Comparison of ENCODE assay signal across 28 cellular contexts in genomic region chr12:104374806-104375205, GRCh38.
"Had no signal": no experiment of that assay in that cellular context is flagged by ENCODE, and none has a peak within 500 bp of the region (broad histone marks: within the 10 kb centered on the region; RNA-seq: fewer than 3 reads in every experiment).

No MANE protein-coding gene starts in this region.

- H3K27ac Mint-ChIP-seq: mesothelial cell of epicardium; naive B cell; natural killer cell; nephron progenitor cell; neural progenitor cell; progenitor cell of endocrine pancreas; stimulated activated memory B cell treated with anti-CD40 and anti-IgM and Interleukin-4, amounts not matched to agents 10 μg/mL and 1 μg/mL and 100 μg/mL, for 72 hours; stimulated activated naive CD8-positive, alpha-beta T cell treated with anti-CD3 and anti-CD28 coated beads, Interleukin-15, amount 100 ng/mL, for 72 hours; type B pancreatic cell had no signal

- DNase-seq: kidney glomerular epithelial cell; left cardiac atrium; left lung; lower lobe of right lung; mammary epithelial cell; mesendoderm; naive B cell; natural killer cell; nephron progenitor cell; ovary; right lobe of liver; stimulated activated CD4-positive, alpha-beta T cell treated with anti-CD3 and anti-CD28 coated beads, Interleukin-1b, Interleukin-23, amount 100 ng/mL, for 48 hours; stimulated activated CD4-positive, alpha-beta T cell treated with anti-CD3 and anti-CD28 coated beads, Interleukin-2, amount 100 ng/mL, for 48 hours; stimulated activated CD4-positive, alpha-beta T cell treated with anti-CD3 and anti-CD28 coated beads, Interleukin-4, amount 100 ng/mL, for 4 hours; stimulated activated CD8-positive, alpha-beta memory T cell treated with anti-CD3 and anti-CD28 coated beads, Interleukin-4, amount 100 ng/mL, for 48 hours; stimulated activated naive CD4-positive, alpha-beta T cell treated with Interleukin-2 at 50 U/mL for 16 hours; stimulated activated naive CD8-positive, alpha-beta T cell treated with anti-CD3 and anti-CD28 coated beads, Interleukin-15, amount 100 ng/mL, for 72 hours; substantia nigra; uterus had no signal

- H3K4me2 ChIP-seq: neural progenitor cell, smooth muscle cell had no signal

- H3K4me1 Mint-ChIP-seq: mesothelial cell of epicardium, nephron progenitor cell had no signal

- H3K9ac ChIP-seq: neural progenitor cell had no signal

- ATAC-seq: left cardiac atrium; left lung; lower lobe of right lung; natural killer cell; right lobe of liver; stimulated activated memory B cell treated with anti-CD40 and anti-IgM and Interleukin-4, amounts not matched to agents 10 μg/mL and 1 μg/mL and 100 μg/mL, for 72 hours; stimulated activated naive CD8-positive, alpha-beta T cell treated with anti-CD3 and anti-CD28 coated beads, Interleukin-15, amount 100 ng/mL, for 72 hours had no signal

- H3K9me3 ChIP-seq: ovary had no signal

- H3K27me3 Mint-ChIP-seq: stimulated activated memory B cell treated with anti-CD40 and anti-IgM and Interleukin-4, amounts not matched to agents 10 μg/mL and 1 μg/mL and 100 μg/mL, for 72 hours; stimulated activated naive CD8-positive, alpha-beta T cell treated with anti-CD3 and anti-CD28 coated beads, Interleukin-15, amount 100 ng/mL, for 72 hours; type B pancreatic cell had no signal

- FAIRE-seq: keratinocyte had no signal

- H3K27me3 ChIP-seq: left lung, neural progenitor cell, ovary, right atrium auricular region, right lobe of liver, tibial nerve, uterus had no signal

- H3K36me3 ChIP-seq: left lung, lower lobe of right lung, neural progenitor cell, ovary, right atrium auricular region, right lobe of liver, tibial nerve, uterus had no signal

- H3K9me3 Mint-ChIP-seq: stimulated activated memory B cell treated with anti-CD40 and anti-IgM and Interleukin-4, amounts not matched to agents 10 μg/mL and 1 μg/mL and 100 μg/mL, for 72 hours; stimulated activated naive CD8-positive, alpha-beta T cell treated with anti-CD3 and anti-CD28 coated beads, Interleukin-15, amount 100 ng/mL, for 72 hours; type B pancreatic cell had no signal

- H2AFZ ChIP-seq: neural progenitor cell had no signal

- H3K4me1 ChIP-seq: left lung, lower lobe of right lung, right atrium auricular region, right lobe of liver, tibial nerve, uterus had no signal

- H3K36me3 Mint-ChIP-seq: mesothelial cell of epicardium, naive B cell, natural killer cell, type B pancreatic cell had no signal

- H3K4me3 ChIP-seq: left lung, lower lobe of right lung, neural progenitor cell, ovary, right atrium auricular region, right lobe of liver, smooth muscle cell, tibial nerve, uterus had no signal

- H3K27ac ChIP-seq: left lung, lower lobe of right lung, neural progenitor cell, ovary, right atrium auricular region, right lobe of liver, tibial nerve, uterus had no signal

- H3K4me3 Mint-ChIP-seq: mesothelial cell of epicardium; naive B cell; natural killer cell; nephron progenitor cell; neural progenitor cell; stimulated activated memory B cell treated with anti-CD40 and anti-IgM and Interleukin-4, amounts not matched to agents 10 μg/mL and 1 μg/mL and 100 μg/mL, for 72 hours; stimulated activated naive CD8-positive, alpha-beta T cell treated with anti-CD3 and anti-CD28 coated beads, Interleukin-15, amount 100 ng/mL, for 72 hours; type B pancreatic cell had no signal
